Comparison of ENCODE assay signal across 8 cellular contexts in the genomic region with DNA sequence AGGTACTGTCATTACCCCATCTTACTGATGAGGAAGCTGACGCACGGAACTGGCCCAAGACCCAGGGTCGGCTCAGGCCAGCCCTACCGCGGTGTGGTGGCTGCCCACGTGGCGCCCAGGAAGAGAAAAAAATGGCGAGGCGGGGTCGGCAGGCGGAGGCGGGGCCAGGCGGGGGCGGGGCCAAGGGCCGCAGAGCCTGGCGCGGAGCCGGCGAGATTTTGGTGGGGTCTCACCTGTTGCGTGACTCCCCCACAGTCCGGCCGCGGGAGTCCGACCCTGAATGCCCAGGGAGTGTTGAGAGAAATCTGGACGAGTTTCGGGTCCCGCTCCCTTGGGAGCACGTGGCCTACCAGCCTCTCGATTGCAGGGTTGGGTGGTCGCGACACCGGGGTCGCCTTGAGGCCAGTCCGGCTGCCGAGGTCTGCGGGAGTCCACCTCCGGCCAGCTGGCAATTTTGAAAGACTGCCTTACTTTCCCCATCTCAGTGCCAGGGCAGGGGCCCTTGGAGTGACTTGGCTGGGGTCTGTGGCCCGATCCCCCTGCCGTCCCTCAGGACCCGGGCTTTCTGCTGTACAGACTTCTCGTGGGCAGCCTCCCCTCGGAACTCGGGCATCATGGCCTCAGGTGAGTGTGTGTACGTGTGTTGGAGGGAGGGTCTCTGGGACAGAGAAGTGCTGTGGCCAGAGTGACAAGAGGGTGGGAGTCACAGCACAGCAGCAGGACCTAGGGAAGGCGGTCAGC. TPM values are rescaled to one million over a fixed set of nuclear protein-coding genes. Genes with fewer than 3 reads are reported as not detected.
A peak's percentile ranks its signal among the peaks of the same experiment; 100 is the strongest.
DNase-seq lines count a peak whose midpoint lies in the region; ATAC-seq, FAIRE-seq and TF ChIP-seq lines count a peak whose summit lies in the region.

TSS of gene AMPD2 (plus strand) at position 183 of the 741 bp plus-strand sequence. CDS start 1,339 bp downstream, outside the sequence.

- TF ChIP-seq POLR2A in A549 (IDR thresholded peaks at IDR 0.05; ENCODE audit: low read length), result peak; percentile 47

- H3K36me3 Mint-ChIP-seq in activated CD4-positive, alpha-beta memory T cell treated with anti-CD3 and anti-CD28 coated beads, Interleukin-2, amount 10 ng/mL, durations not matched to agents 7 days and 5 days (ENCODE audit: low read depth), result peaks cover 5% of the 10 kb centered on the region

- H3K4me1 Mint-ChIP-seq in activated CD4-positive, alpha-beta memory T cell treated with anti-CD3 and anti-CD28 coated beads, Interleukin-2, amount 10 ng/mL, durations not matched to agents 7 days and 5 days, result peaks cover 73% of the 10 kb centered on the region

- H3K4me3 ChIP-seq in A549, result peak within 1 kb of the TSS; percentile 90

- peak within 1 kb of the TSS; percentile 97 for H3K4me3 Mint-ChIP-seq in activated CD4-positive, alpha-beta memory T cell treated with anti-CD3 and anti-CD28 coated beads, Interleukin-2, amount 10 ng/mL, durations not matched to agents 7 days and 5 days

- POLR2A ChIA-PET in A549 (lab: Yijun Ruan, JAX), result interaction anchor here (1.4 to 2.2 kb wide), 2 partner anchors 17 to 71 kb away, joined by 3 to 27 read pairs; partner anchors contain the start of gene GNAI3
- POLR2A ChIA-PET in activated CD4-positive, alpha-beta memory T cell treated with anti-CD3 and anti-CD28 coated beads, Interleukin-2, amount 10 ng/mL, durations not matched to agents 7 days and 5 days (lab: Charles Lee), result interaction anchor here (0.7 to 8.5 kb wide), 15 partner anchors 10 to 414 kb away, joined by 3 to 106 read pairs (median 5); partner anchors contain the start of genes ATXN7L2, GNAI3, PSMA5 and SARS1

- WGBS in A549 (ENCODE audit: missing lambda C conversion rate), result 2% methylated on average over 9 of the region's 45 CpGs

- peak; percentile 65 to 80 for ATAC-seq in A549
- peak; percentile 51 for ATAC-seq in GM18502 (IDR thresholded peaks at IDR 0.05; ENCODE audit: poor library complexity, unreplicated experiment)
- ATAC-seq in HG03045 (IDR thresholded peaks at IDR 0.05; ENCODE audit: unreplicated experiment), result peak; percentile 54

- no peak for TF ChIP-seq RAD21 in A549 (conservative IDR thresholded peaks at IDR 0.05 in 1 of 2, IDR thresholded peaks at IDR 0.05 in 1 of 2)

- no peak for TF ChIP-seq CTCF in A549 (IDR thresholded peaks at IDR 0.05)

- H3K27me3 Mint-ChIP-seq in activated CD4-positive, alpha-beta memory T cell treated with anti-CD3 and anti-CD28 coated beads, Interleukin-2, amount 10 ng/mL, durations not matched to agents 7 days and 5 days, result no peaks in the 10 kb centered on the region

- peak within 1 kb of the TSS; percentile 89 for H3K4me2 ChIP-seq in A549

- peak within 1 kb of the TSS; percentile 93 for H3K27ac Mint-ChIP-seq in activated CD4-positive, alpha-beta memory T cell treated with anti-CD3 and anti-CD28 coated beads, Interleukin-2, amount 10 ng/mL, durations not matched to agents 7 days and 5 days

- H3K9me3 Mint-ChIP-seq in activated CD4-positive, alpha-beta memory T cell treated with anti-CD3 and anti-CD28 coated beads, Interleukin-2, amount 10 ng/mL, durations not matched to agents 7 days and 5 days, result no peaks in the 10 kb centered on the region

- no peaks in the 10 kb centered on the region for H3K9me3 ChIP-seq in A549

- peak within 1 kb of the TSS; percentile 93 to 98 for H3K27ac ChIP-seq in A549

- peaks cover 31% of the 10 kb centered on the region for H3K4me1 ChIP-seq in A549

- DNase-seq in A549 (ENCODE audit: low read depth in 1 of 2, low spot score in 1 of 2) (peak; percentile 71 to 74), NCI-H524 treated with DMSO at 0.1 percent for 48 hours (lab: John Stamatoyannopoulos, UW) (peak; percentile 7), medulla oblongata (ENCODE audit: extremely low spot score) (peak; percentile 68)
- peak; percentile 78 for DNase-seq in activated CD4-positive, alpha-beta memory T cell treated with anti-CD3 and anti-CD28 coated beads, Interleukin-2, amount 10 ng/mL, durations not matched to agents 7 days and 5 days
- peak; percentile 62 for DNase-seq in effector CD4-positive, alpha-beta T cell
- peak; percentile 65 for DNase-seq in stimulated activated CD8-positive, alpha-beta memory T cell treated with anti-CD3 and anti-CD28 coated beads, Interleukin-12 subunit alpha, Interleukin-12 subunit beta, amount 100 ng/mL, for 4 hours (ENCODE audit: low read depth)

- CTCF ChIA-PET in A549 (lab: Yijun Ruan, JAX), result interaction anchor here (1.0 to 1.2 kb wide), 4 partner anchors 9 to 72 kb away, joined by 3 to 5 read pairs (median 4); partner anchors contain the start of gene GNAI3
- CTCF ChIA-PET in activated CD4-positive, alpha-beta memory T cell treated with anti-CD3 and anti-CD28 coated beads, Interleukin-2, amount 10 ng/mL, durations not matched to agents 7 days and 5 days (lab: Charles Lee), result interaction anchor here (1.0 to 3.1 kb wide), 12 partner anchors 11 to 365 kb away, joined by 3 to 17 read pairs (median 4); partner anchors contain the start of genes AHCYL1 and GNAI3

- no peak for FAIRE-seq in A549 (lab: Jason Lieb, UNC)

- TF ChIP-seq EP300 in A549 (IDR thresholded peaks at IDR 0.05), result no peak

TF ChIP-seq in A549, 52 proteins besides CTCF, POLR2A, EP300 and RAD21:
- peak; percentile 13; the same call in 1 of the 2 replicates for TF ChIP-seq PHF8 (IDR thresholded peaks at IDR 0.05; ENCODE audit: borderline replicate concordance, low read depth)
- TF ChIP-seq, protein P1, sequence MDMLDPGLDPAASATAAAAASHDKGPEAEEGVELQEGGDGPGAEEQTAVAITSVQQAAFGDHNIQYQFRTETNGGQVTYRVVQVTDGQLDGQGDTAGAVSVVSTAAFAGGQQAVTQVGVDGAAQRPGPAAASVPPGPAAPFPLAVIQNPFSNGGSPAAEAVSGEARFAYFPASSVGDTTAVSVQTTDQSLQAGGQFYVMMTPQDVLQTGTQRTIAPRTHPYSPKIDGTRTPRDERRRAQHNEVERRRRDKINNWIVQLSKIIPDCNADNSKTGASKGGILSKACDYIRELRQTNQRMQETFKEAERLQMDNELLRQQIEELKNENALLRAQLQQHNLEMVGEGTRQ (IDR thresholded peaks at IDR 0.05), result peak; percentile 74
- peak in 1 of 2 experiments; percentile 48; a peak in 2 of 5 replicates for TF ChIP-seq JUN (IDR thresholded peaks at IDR 0.05)
- TF ChIP-seq RNF2 (IDR thresholded peaks at IDR 0.05; ENCODE audit: borderline replicate concordance, low read depth), result no peak
- TF ChIP-seq HOXA7 (CRISPR knock-in tag; IDR thresholded peaks at IDR 0.05), result no peak
- TF ChIP-seq, protein P2, sequence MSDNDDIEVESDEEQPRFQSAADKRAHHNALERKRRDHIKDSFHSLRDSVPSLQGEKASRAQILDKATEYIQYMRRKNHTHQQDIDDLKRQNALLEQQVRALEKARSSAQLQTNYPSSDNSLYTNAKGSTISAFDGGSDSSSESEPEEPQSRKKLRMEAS (IDR thresholded peaks at IDR 0.05), result peak; percentile 98
- TF ChIP-seq HOXB5 (CRISPR knock-in tag; IDR thresholded peaks at IDR 0.05), result no peak
- TF ChIP-seq MYC (IDR thresholded peaks at IDR 0.05; ENCODE audit: borderline replicate concordance, low read length), result peak; percentile 92
TF ChIP-seq in A549: peak in this region for 5.

RNA-seq across cellular contexts. Expression of gene AMPD2, which starts in this region (rescaled TPM):
- polyA plus RNA-seq in A549 (2011; rRNA removed), result 19.3 and 31.5 TPM in 2 replicates
- 29.0 and 34.3 TPM in 2 replicates for polyA plus RNA-seq in A549 (2012; cell fraction: cytosol; rRNA removed)
- 203 and 228 TPM in 2 replicates for polyA plus RNA-seq in A549 (2012; cell fraction: nucleus; rRNA removed)
- polyA plus RNA-seq in A549 (2017; fragmentation: RNase III; extraction: RNeasy Plus Mini Kit Qiagen cat#74134 plus additional on column Dnase treatment), result 39.4 to 51.7 TPM (median 47.2 TPM) in 3 replicates
- polyA minus RNA-seq in A549 (2011; rRNA and poly(A)+ RNA removed), result 44.2 and 55.3 TPM in 2 replicates
- 100 to 1,000 TPM; 110 to 122 TPM for total RNA-seq in activated CD4-positive, alpha-beta memory T cell treated with anti-CD3 and anti-CD28 coated beads, Interleukin-2, amount 10 ng/mL, durations not matched to agents 7 days and 5 days

Comparison
In these comparisons a context has a peak if more than half of its experiments do, and no peak if none do; other contexts are left out.
1. Peak in every context shown above with its lines: DNase-seq, ATAC-seq, H3K4me3 ChIP-seq and H3K27ac ChIP-seq.
2. DNase-seq: peak in every context shown above with its lines; median percentile 78 in activated CD4-positive, alpha-beta memory T cell treated with anti-CD3 and anti-CD28 coated beads, Interleukin-2, amount 10 ng/mL, durations not matched to agents 7 days and 5 days; 72 in A549; 68 in medulla oblongata; 65 in stimulated activated CD8-positive, alpha-beta memory T cell treated with anti-CD3 and anti-CD28 coated beads, Interleukin-12 subunit alpha, Interleukin-12 subunit beta, amount 100 ng/mL, for 4 hours; 62 in effector CD4-positive, alpha-beta T cell; 7 in NCI-H524 treated with DMSO at 0.1 percent for 48 hours.